20 cellular contexts compared by ENCODE assay signal in genomic region chr18:46761054-46761769, GRCh38. TPM values are rescaled to one million over a fixed set of nuclear protein-coding genes. Genes with fewer than 3 reads are reported as not detected.
DNase-seq lines count a peak whose midpoint lies in the region; ATAC-seq and TF ChIP-seq lines count a peak whose summit lies in the region.
"Had no signal": no experiment of that assay in that cellular context is flagged by ENCODE, and none has a peak within 500 bp of the region (broad histone marks: within the 10 kb centered on the region; RNA-seq: fewer than 3 reads in every experiment).

No MANE protein-coding gene starts in this region.

- H3K4me1 ChIP-seq in uterus (peaks cover 0 to 14% of the 10 kb centered on the region in 2 donors), Karpas-422 (ENCODE audit: low read length) (peaks cover 8% of the 10 kb centered on the region)
- H3K4me1 ChIP-seq: Caco-2 had no signal

- no peak overlapping the region for H3K9ac ChIP-seq in Karpas-422 (ENCODE audit: low read length)

- H3K36me3 ChIP-seq in uterus, result no peaks in the 10 kb centered on the region
- no peaks in the 10 kb centered on the region for H3K36me3 ChIP-seq in Karpas-422 (ENCODE audit: insufficient read depth, low read length)

- TF ChIP-seq POLR2A in uterus (IDR thresholded peaks at IDR 0.05), result no peak

- intact Hi-C loops in left ventricle myocardium superior (cut with micrococcal nuclease), result no loop called here
- intact Hi-C loops in uterus (cut with DNase I; ENCODE audit: low total_unique reads), result no loop called here

- H3K9me3 ChIP-seq in uterus (no peaks in the 10 kb centered on the region), Karpas-422 (ENCODE audit: low read length) (no peaks in the 10 kb centered on the region)
- H3K9me3 ChIP-seq: Caco-2 had no signal

- H4K20me1 ChIP-seq in Karpas-422 (ENCODE audit: insufficient read depth, low read depth, low read length), result no peaks in the 10 kb centered on the region

- no peaks in the 10 kb centered on the region for H3K79me2 ChIP-seq in Karpas-422 (ENCODE audit: low read length)

- no peaks in the 10 kb centered on the region for H3K9me2 ChIP-seq in Karpas-422 (replicated peaks; ENCODE audit: insufficient read depth, low read length)

- ATAC-seq in left ventricle myocardium superior, result peak; percentile 61
- ATAC-seq in HG03280 (IDR thresholded peaks at IDR 0.05; ENCODE audit: unreplicated experiment), result no peak
- ATAC-seq: activated T-helper 17 cell treated with anti-CD3 and anti-CD28 coated beads, Interleukin-2, amount 50 U/mL, for 72 hours; K562; WTC11 had no signal

- TF ChIP-seq CTCF in uterus (IDR thresholded peaks at IDR 0.05), result no peak

- H3K27ac ChIP-seq in uterus (no peak overlapping the region), Karpas-422 (ENCODE audit: low read length) (no peak overlapping the region)
- H3K27ac ChIP-seq: HL-60 had no signal

- peak; percentile 78 for DNase-seq in DMS153 treated with DMSO at 0.1 percent for 48 hours (lab: John Stamatoyannopoulos, UW; ENCODE audit: unreplicated experiment)
- peak; percentile 97 for DNase-seq in NCI-H146 (lab: John Stamatoyannopoulos, UW)
- peak; percentile 63 for DNase-seq in NCI-H524 treated with DMSO at 0.1 percent for 48 hours (lab: John Stamatoyannopoulos, UW)
- DNase-seq in left ventricle myocardium superior, result no peak
- no peak for DNase-seq in uterus
- no peak for DNase-seq in dedifferentiated amniotic fluid mesenchymal stem cell (ENCODE audit: extremely low spot score)
- DNase-seq in Karpas-422, result no peak
- DNase-seq: activated CD8-positive, alpha-beta memory T cell treated with anti-CD3 and anti-CD28 coated beads for 24 hours; Caco-2; central memory CD4-positive, alpha-beta T cell; HFFc6; NCI-H187 treated with DMSO at 0.1 percent for 48 hours; nephron progenitor cell; SW 1271 had no signal

- no peak overlapping the region for H3K4me2 ChIP-seq in Karpas-422 (ENCODE audit: low read depth, low read length, poor library complexity, severe bottlenecking)

- no peak overlapping the region for H2AFZ ChIP-seq in Karpas-422 (ENCODE audit: low read length)

- H3K4me3 ChIP-seq in uterus (no peak overlapping the region), Karpas-422 (ENCODE audit: low read length) (no peak overlapping the region)
- H3K4me3 ChIP-seq: K562 had no signal

- H3K27me3 ChIP-seq in uterus (peaks cover 0 to 11% of the 10 kb centered on the region in 2 donors), Karpas-422 (ENCODE audit: low read length) (no peaks in the 10 kb centered on the region)

RNA-seq across cellular contexts. Expression of gene ST8SIA5, which starts 4.4 kb away (rescaled TPM):
- 5.4 TPM for total RNA-seq in left ventricle myocardium superior
- total RNA-seq in uterus, result under 1 TPM in 1 of 4 donors, not detected in 3; 0.76 TPM
- under 0.01 and 0.25 TPM in 2 replicates for total RNA-seq in Karpas-422 (2014; rRNA removed; shearing (Covaris generic); ENCODE audit: low replicate concordance)
- total RNA-seq: Caco-2, fibroblast of villous mesenchyme had no signal

Comparison
In these comparisons a context has a peak if more than half of its experiments do, and no peak if none do; other contexts are left out.
1. DNase-seq: peak in DMS153 treated with DMSO at 0.1 percent for 48 hours (single experiment), NCI-H146 (single experiment) and NCI-H524 treated with DMSO at 0.1 percent for 48 hours (single experiment); none in left ventricle myocardium superior (single experiment), uterus (0 of 2), dedifferentiated amniotic fluid mesenchymal stem cell (single experiment) and Karpas-422 (single experiment).